ENCODE assay signal across 9 cellular contexts in genomic region chr6:155418017-155418749, GRCh38. TPM values are rescaled to one million over a fixed set of nuclear protein-coding genes. Genes with fewer than 3 reads are reported as not detected.
DNase-seq lines count a peak whose midpoint lies in the region; ATAC-seq, FAIRE-seq and TF ChIP-seq lines count a peak whose summit lies in the region.
"Had no signal": no experiment of that assay in that cellular context is flagged by ENCODE, and none has a peak within 500 bp of the region (broad histone marks: within the 10 kb centered on the region; RNA-seq: fewer than 3 reads in every experiment).

No MANE protein-coding gene starts in this region.

- no peak for TF ChIP-seq EP300 in HepG2 (IDR thresholded peaks at IDR 0.05; ENCODE audit: low read depth in 2 of 2, low read length in 2 of 2)
- TF ChIP-seq EP300 in HepG2 (CRISPR knock-in tag; IDR thresholded peaks at IDR 0.05; ENCODE audit: borderline replicate concordance) = no peak

- no peaks in the 10 kb centered on the region for H3K79me2 ChIP-seq in HepG2 (ENCODE audit: insufficient read depth, low read length)

- peak overlapping the region; percentile 76 for H3K4me3 Mint-ChIP-seq in activated naive CD8-positive, alpha-beta T cell treated with anti-CD3 and anti-CD28 coated beads for 36 hours

- BruUV-seq in HepG2 (replicated peaks; lab: Mats Ljungman, UMichigan) = no TSS peak

- peaks cover 3% of the 10 kb centered on the region for H3K9me3 Mint-ChIP-seq in activated naive CD8-positive, alpha-beta T cell treated with anti-CD3 and anti-CD28 coated beads for 36 hours

- TF ChIP-seq RAD21 in HepG2 (CRISPR knock-in tag; IDR thresholded peaks at IDR 0.05) = no peak

- peak overlapping the region; percentile 100 for H3K27ac Mint-ChIP-seq in activated naive CD8-positive, alpha-beta T cell treated with anti-CD3 and anti-CD28 coated beads for 36 hours

- FAIRE-seq in HepG2 (lab: Jason Lieb, UNC) = no peak

- no peak overlapping the region for H3K4me2 ChIP-seq in HepG2 (ENCODE audit: low read depth, low read length)

- intact Hi-C loops in HepG2 (cut with micrococcal nuclease; ENCODE audit: unreplicated experiment) = no loop called here

- H3K27me3 ChIP-seq in SJSA1 (replicated peaks) (no peaks in the 10 kb centered on the region), HepG2 (ENCODE audit: control insufficient read depth in 1 of 2, insufficient read depth in 2 of 2, low read length in 2 of 2) (no peaks in the 10 kb centered on the region)

- H3K4me1 ChIP-seq in SJSA1 (replicated peaks) (peaks cover 20% of the 10 kb centered on the region), HepG2 (ENCODE audit: insufficient read depth, low read length) (peaks cover 55% of the 10 kb centered on the region)

- H4K20me1 ChIP-seq in HepG2 (ENCODE audit: insufficient read depth, low read length) = no peaks in the 10 kb centered on the region

- H2AFZ ChIP-seq in HepG2 (ENCODE audit: low read length) = no peak overlapping the region

- no peak for TF ChIP-seq CTCF in HepG2 (CRISPR knock-in tag; IDR thresholded peaks at IDR 0.05)

- no peaks in the 10 kb centered on the region for H3K9me3 ChIP-seq in SJSA1 (replicated peaks)
- H3K9me3 ChIP-seq in HepG2 (ENCODE audit: low read length) = no peaks in the 10 kb centered on the region

- peak; percentile 59 for ATAC-seq in HG03196 (IDR thresholded peaks at IDR 0.05; ENCODE audit: unreplicated experiment)
- ATAC-seq in HepG2 = no peak

- POLR2A ChIA-PET in HepG2 (lab: Yijun Ruan, JAX) = no interaction called here

- H3K4me1 Mint-ChIP-seq in activated naive CD8-positive, alpha-beta T cell treated with anti-CD3 and anti-CD28 coated beads for 36 hours = peaks cover 48% of the 10 kb centered on the region

- 0 out of 2 replicates have a peak overlapping the region, but pooled peaks have one; percentile 6 for H3K4me3 ChIP-seq in SJSA1
- H3K4me3 ChIP-seq in HepG2 (replicated peaks in 1 of 3; ENCODE audit: insufficient read depth in 1 of 3, low read depth in 2 of 3, low read length in 3 of 3) = no peak overlapping the region

- CTCF ChIA-PET in HepG2 (lab: Yijun Ruan, JAX; ENCODE audit: low intra/inter-chr PET ratio, low total read pairs) = no interaction called here

- peaks cover 10% of the 10 kb centered on the region for H3K36me3 Mint-ChIP-seq in activated naive CD8-positive, alpha-beta T cell treated with anti-CD3 and anti-CD28 coated beads for 36 hours

- in situ Hi-C loops in HepG2 (cut with HindIII; ENCODE audit: extremely low pct_ligation_motif_present, low pct_unique_long_range_greater_than_20kb) = no loop called here

- H3K9ac ChIP-seq in HepG2 (ENCODE audit: insufficient read depth, low read depth, low read length) = no peak overlapping the region

- peak overlapping the region; percentile 73 for H3K27ac ChIP-seq in SJSA1
- no peak overlapping the region for H3K27ac ChIP-seq in HepG2 (ENCODE audit: extremely low read length, insufficient read depth, low read length)

- WGBS in HepG2 (ENCODE audit: low lambda C conversion rate) = 97% methylated on average over 9 of the region's 9 CpGs

- TF ChIP-seq POLR2A in HepG2 (IDR thresholded peaks at IDR 0.05; ENCODE audit: insufficient read depth in 1 of 2, low read depth in 2 of 2, low read length in 2 of 2) = no peak

- DNase-seq in NCI-H345 (lab: John Stamatoyannopoulos, UW) (peak; percentile 19), NCI-H345 treated with DMSO at 0.1 percent for 48 hours (lab: John Stamatoyannopoulos, UW; ENCODE audit: unreplicated experiment) (no peak), SJSA1 (ENCODE audit: low read depth in 1 of 2, low spot score in 2 of 2) (peak; percentile 60 to 68), HepG2 (ENCODE audit: low spot score) (no peak), NCI-H187 (lab: John Stamatoyannopoulos, UW) (no peak)
- peak; percentile 61 for DNase-seq in activated naive CD8-positive, alpha-beta T cell treated with anti-CD3 and anti-CD28 coated beads for 36 hours
- peak; percentile 37 for DNase-seq in stimulated activated CD8-positive, alpha-beta memory T cell treated with anti-CD3 and anti-CD28 coated beads, Interleukin-7, amount 100 ng/mL, for 24 hours (ENCODE audit: low read depth)

- H3K27me3 Mint-ChIP-seq in activated naive CD8-positive, alpha-beta T cell treated with anti-CD3 and anti-CD28 coated beads for 36 hours = no peaks in the 10 kb centered on the region

- H3K36me3 ChIP-seq in SJSA1 (no peaks in the 10 kb centered on the region), HepG2 (replicated peaks in 1 of 2; ENCODE audit: control insufficient read depth in 1 of 2, insufficient read depth in 2 of 2, low read length in 2 of 2) (no peaks in the 10 kb centered on the region)

TF ChIP-seq in HepG2, 621 proteins besides CTCF, POLR2A, EP300 and RAD21:
- TF ChIP-seq LRRFIP1 (CRISPR knock-in tag; conservative IDR thresholded peaks at IDR 0.05) (no peak), CEBPG (CRISPR knock-in tag; IDR thresholded peaks at IDR 0.05) (peak; percentile 7; the same call in 1 of the 2 replicates), ZNF354B (CRISPR knock-in tag; IDR thresholded peaks at IDR 0.05) (no peak), HNRNPK (IDR thresholded peaks at IDR 0.05; ENCODE audit: low read depth, low read length, poor library complexity, severe bottlenecking) (peak; percentile 42), POLR2G (IDR thresholded peaks at IDR 0.05; ENCODE audit: low read depth, low read length) (no peak), ZBTB2 (CRISPR knock-in tag; IDR thresholded peaks at IDR 0.05; ENCODE audit: low read depth) (no peak), TARDBP (CRISPR knock-in tag; IDR thresholded peaks at IDR 0.05) (no peak)

RNA-seq across cellular contexts. Expression of gene NOX3, which starts 37.5 kb away (rescaled TPM):
- not detected in 2 replicates for total RNA-seq in SJSA1 (2014; rRNA removed; shearing (Covaris generic))
- total RNA-seq in activated naive CD8-positive, alpha-beta T cell treated with anti-CD3 and anti-CD28 coated beads for 36 hours = not detected
- 0.18 and 0.24 TPM in 2 replicates for total RNA-seq in HepG2 (2016; rRNA removed; fragmentation: Illumina TruSeq; extraction: Trizol)
- total RNA-seq in HepG2 (2016; cell fraction: cytosol; rRNA removed; fragmentation: Illumina TruSeq; extraction: Trizol; ENCODE audit: low read depth) = not detected in 2 replicates
- total RNA-seq in HepG2 (2016; cell fraction: insoluble cytoplasmic fraction; rRNA removed; fragmentation: Illumina TruSeq; extraction: Trizol) = 0.15 and 0.17 TPM in 2 replicates
- 0.19 TPM in 1 of 2 replicates, not detected in the other for total RNA-seq in HepG2 (2016; cell fraction: membrane; rRNA removed; fragmentation: Illumina TruSeq; extraction: Trizol)
- 0.28 and 0.31 TPM in 2 replicates for total RNA-seq in HepG2 (2016; cell fraction: nucleus; rRNA removed; fragmentation: Illumina TruSeq; extraction: Trizol)
- polyA plus RNA-seq in HepG2 (2011; rRNA removed) = 0.09 and 0.12 TPM in 2 replicates
- polyA plus RNA-seq in HepG2 (2011; cell fraction: cytosol; rRNA removed) = 0.05 TPM in 2 replicates
- not detected in 2 replicates for polyA plus RNA-seq in HepG2 (2011; cell fraction: nucleus; rRNA removed)
- 0.16 TPM in 1 of 2 replicates, not detected in the other for polyA plus RNA-seq in HepG2 (2012)
- 0.05 TPM in 1 of 2 replicates, not detected in the other for polyA plus RNA-seq in HepG2 (2016; cell fraction: cytosol; fragmentation: Illumina TruSeq; extraction: Trizol; ENCODE audit: low read depth)
- polyA plus RNA-seq in HepG2 (2016; cell fraction: insoluble cytoplasmic fraction; fragmentation: Illumina TruSeq; extraction: Trizol; ENCODE audit: low read depth) = 0.11 TPM in 2 replicates
- 0.15 TPM in 1 of 2 replicates, not detected in the other for polyA plus RNA-seq in HepG2 (2016; cell fraction: membrane; fragmentation: Illumina TruSeq; extraction: Trizol; ENCODE audit: low read depth)
- 0.44 TPM in 1 of 2 replicates, not detected in the other for polyA plus RNA-seq in HepG2 (2016; cell fraction: nucleus; fragmentation: Illumina TruSeq; extraction: Trizol; ENCODE audit: insufficient read depth, low read depth)
- polyA minus RNA-seq in HepG2 (2011; rRNA and poly(A)+ RNA removed; ENCODE audit: low replicate concordance) = not detected in 2 replicates
- not detected in 2 replicates for polyA minus RNA-seq in HepG2 (2011; cell fraction: cytosol; rRNA and poly(A)+ RNA removed)
- polyA minus RNA-seq in HepG2 (2011; cell fraction: nucleus; rRNA and poly(A)+ RNA removed) = 0.13 and 0.25 TPM in 2 replicates
- polyA plus RNA-seq: BJ had no signal

Comparison
In these comparisons a context has a peak if more than half of its experiments do, and no peak if none do; other contexts are left out.
1. DNase-seq: peak in NCI-H345 (single experiment), SJSA1 (2 of 2), activated naive CD8-positive, alpha-beta T cell treated with anti-CD3 and anti-CD28 coated beads for 36 hours (single experiment) and stimulated activated CD8-positive, alpha-beta memory T cell treated with anti-CD3 and anti-CD28 coated beads, Interleukin-7, amount 100 ng/mL, for 24 hours (single experiment); none in NCI-H345 treated with DMSO at 0.1 percent for 48 hours (single experiment), HepG2 (single experiment) and NCI-H187 (0 of 2).